Comparison of ENCODE assay signal across 19 cellular contexts in the genomic region with DNA sequence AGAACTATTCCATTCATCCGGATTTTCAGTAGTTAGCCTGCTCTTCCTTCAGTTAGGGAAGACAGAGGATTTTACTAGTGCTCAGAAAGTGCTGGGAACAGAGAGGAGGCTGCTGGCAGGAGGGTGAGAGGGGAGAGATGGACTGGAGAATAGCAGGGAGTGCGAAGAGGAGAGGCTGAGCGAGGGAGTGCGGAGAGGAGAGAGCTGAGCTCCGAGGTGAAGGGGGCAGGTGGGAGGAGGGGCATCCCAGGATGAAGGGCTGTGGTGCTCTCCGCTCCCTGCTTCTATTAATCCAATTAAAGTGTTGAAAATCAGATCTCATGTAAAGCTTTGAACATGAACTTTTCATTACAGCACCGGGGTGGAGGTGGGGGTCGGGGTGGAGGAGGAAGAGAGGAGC. TPM values are rescaled to one million over a fixed set of nuclear protein-coding genes. Genes with fewer than 3 reads are reported as not detected.
DNase-seq lines count a peak whose midpoint lies in the region; ATAC-seq and TF ChIP-seq lines count a peak whose summit lies in the region.
"Had no signal": no experiment of that assay in that cellular context is flagged by ENCODE, and none has a peak within 500 bp of the region (broad histone marks: within the 10 kb centered on the region; RNA-seq: fewer than 3 reads in every experiment).

No MANE protein-coding gene starts in this region.

- H3K4me3 Mint-ChIP-seq in GM23338 (peak overlapping the region; percentile 19; the same call in 1 of the 3 replicates), type B pancreatic cell (peak overlapping the region; percentile 12)
- no peak overlapping the region for H3K4me3 Mint-ChIP-seq in naive thymus-derived CD8-positive, alpha-beta T cell
- H3K4me3 Mint-ChIP-seq: B cell; CD8-positive, alpha-beta T cell; HFFc6; IgD-negative memory B cell had no signal

- H3K27ac Mint-ChIP-seq in GM23338 (no peak overlapping the region), type B pancreatic cell (no peak overlapping the region)
- H3K27ac Mint-ChIP-seq in naive thymus-derived CD8-positive, alpha-beta T cell: no peak overlapping the region
- H3K27ac Mint-ChIP-seq: B cell; CD8-positive, alpha-beta T cell; HFFc6; IgD-negative memory B cell had no signal

- peaks cover 5% of the 10 kb centered on the region for H3K27me3 Mint-ChIP-seq in GM23338 (ENCODE audit: insufficient read depth, low read depth, poor library complexity)
- no peaks in the 10 kb centered on the region for H3K27me3 Mint-ChIP-seq in type B pancreatic cell
- H3K27me3 Mint-ChIP-seq in naive thymus-derived CD8-positive, alpha-beta T cell: peaks cover 1 to 12% (median 8%) of the 10 kb centered on the region in 5 donors

- peak overlapping the region; percentile 92 for H2AFZ ChIP-seq in GM23338
- H2AFZ ChIP-seq: GM23248 had no signal

- POLR2A ChIA-PET in naive thymus-derived CD8-positive, alpha-beta T cell (lab: Charles Lee): no interaction called here

- no peaks in the 10 kb centered on the region for H4K20me1 ChIP-seq in GM23338 (replicated peaks; ENCODE audit: insufficient read depth)
- H4K20me1 ChIP-seq: BLaER1 treated with 17β-estradiol and CSF1 and Interleukin-3, amounts not matched to agents 10 nM and 100 nM had no signal

- H3K36me3 ChIP-seq in GM23338 (ENCODE audit: insufficient read depth) (no peaks in the 10 kb centered on the region), iPS-15b (ENCODE audit: control insufficient read depth, insufficient read depth, low read length) (no peaks in the 10 kb centered on the region)
- H3K36me3 ChIP-seq: BLaER1 treated with 17β-estradiol and CSF1 and Interleukin-3, amounts not matched to agents 10 nM and 100 nM had no signal

- H3K27me3 ChIP-seq in GM23338 (ENCODE audit: insufficient read depth) (no peaks in the 10 kb centered on the region), iPS-15b (ENCODE audit: control insufficient read depth, insufficient read depth, low read length) (peaks cover 11% of the 10 kb centered on the region)
- H3K27me3 ChIP-seq: BLaER1 treated with 17β-estradiol and CSF1 and Interleukin-3, amounts not matched to agents 10 nM and 100 nM had no signal

- H3K36me3 Mint-ChIP-seq in GM23338 (ENCODE audit: low read depth): no peaks in the 10 kb centered on the region
- no peaks in the 10 kb centered on the region for H3K36me3 Mint-ChIP-seq in type B pancreatic cell
- H3K36me3 Mint-ChIP-seq in naive thymus-derived CD8-positive, alpha-beta T cell: no peaks in the 10 kb centered on the region
- H3K36me3 Mint-ChIP-seq: CD8-positive, alpha-beta T cell; IgD-negative memory B cell had no signal

- no peaks in the 10 kb centered on the region for H3K79me2 ChIP-seq in GM23338 (replicated peaks; ENCODE audit: insufficient read depth)

- H3F3A ChIP-seq in GM23338 (replicated peaks; ENCODE audit: low read depth): no peaks in the 10 kb centered on the region

- H3K9me3 Mint-ChIP-seq in GM23338 (peaks cover 3% of the 10 kb centered on the region; the same call in 2 of the 3 replicates), type B pancreatic cell (no peaks in the 10 kb centered on the region)
- H3K9me3 Mint-ChIP-seq in naive thymus-derived CD8-positive, alpha-beta T cell: peaks cover 0 to 6% (median 0%) of the 10 kb centered on the region in 9 donors
- H3K9me3 Mint-ChIP-seq: CD8-positive, alpha-beta T cell; HFFc6; IgD-negative memory B cell had no signal

- ATAC-seq in GM23338: peak; percentile 64
- ATAC-seq in GM21825 (IDR thresholded peaks at IDR 0.05; ENCODE audit: unreplicated experiment): no peak
- no peak for ATAC-seq in naive thymus-derived CD8-positive, alpha-beta T cell
- ATAC-seq: CD8-positive, alpha-beta T cell; HCT116 had no signal

- H3K9me2 ChIP-seq in GM23338 (ENCODE audit: insufficient read depth): no peaks in the 10 kb centered on the region

- H3K9me3 ChIP-seq in iPS-15b (ENCODE audit: control insufficient read depth, insufficient read depth, low read length): no peaks in the 10 kb centered on the region

- H3K4me3 ChIP-seq in GM23338: no peak overlapping the region
- peak overlapping the region; percentile 13 for H3K4me3 ChIP-seq in iPS-15b (ENCODE audit: low read depth, low read length)
- H3K4me3 ChIP-seq: BLaER1 treated with 17β-estradiol and CSF1 and Interleukin-3, amounts not matched to agents 10 nM and 100 nM; GM23248 had no signal

- H3K9ac ChIP-seq in iPS-15b (ENCODE audit: low read depth, low read length): no peak overlapping the region
- H3K9ac ChIP-seq: BLaER1 treated with 17β-estradiol and CSF1 and Interleukin-3, amounts not matched to agents 10 nM and 100 nM; GM23248 had no signal

- H3K27ac ChIP-seq in GM23338 (ENCODE audit: low read depth): no peak overlapping the region
- H3K27ac ChIP-seq: BLaER1 treated with 17β-estradiol and CSF1 and Interleukin-3, amounts not matched to agents 10 nM and 100 nM; GM23248 had no signal

- 0 out of 2 replicates have a peak overlapping the region, but pooled peaks have one; percentile 48 for H3K4me2 ChIP-seq in GM23338
- H3K4me2 ChIP-seq: BLaER1 treated with 17β-estradiol and CSF1 and Interleukin-3, amounts not matched to agents 10 nM and 100 nM had no signal

- peaks cover 26% of the 10 kb centered on the region for H3K4me1 Mint-ChIP-seq in GM23338
- H3K4me1 Mint-ChIP-seq in type B pancreatic cell (ENCODE audit: unreplicated experiment): peaks cover 8% of the 10 kb centered on the region
- H3K4me1 Mint-ChIP-seq in naive thymus-derived CD8-positive, alpha-beta T cell: no peaks in the 10 kb centered on the region
- H3K4me1 Mint-ChIP-seq: B cell, IgD-negative memory B cell had no signal

- TF ChIP-seq CTCF in GM23338 (conservative IDR thresholded peaks at IDR 0.05; ENCODE audit: low read depth in 2 of 2) (no peak), type B pancreatic cell (conservative IDR thresholded peaks at IDR 0.05) (no peak)

- H3K4me1 ChIP-seq in GM23338 (ENCODE audit: insufficient read depth) (peaks cover 18% of the 10 kb centered on the region), iPS-15b (ENCODE audit: control insufficient read depth, insufficient read depth, low read length) (peaks cover 11% of the 10 kb centered on the region)

- DNase-seq in GM23338 (ENCODE audit: low spot score) (no peak), NCI-H82 treated with DMSO at 0.1 percent for 48 hours (lab: John Stamatoyannopoulos, UW; ENCODE audit: unreplicated experiment) (peak; percentile 43), type B pancreatic cell (ENCODE audit: extremely low spot score, unreplicated experiment) (no peak), KG1 (lab: John Stamatoyannopoulos, UW) (no peak)
- DNase-seq in naive thymus-derived CD8-positive, alpha-beta T cell: no peak
- DNase-seq: 8988T; Calu3; CD8-positive, alpha-beta T cell; DMS79 treated with DMSO at 0.1 percent for 48 hours; GF-D8; GM23248; HFFc6 had no signal

TF ChIP-seq in GM23338, 12 proteins besides CTCF, POLR2A, EP300 and RAD21 (continues in another document):
- TF ChIP-seq JUNB (IDR thresholded peaks at IDR 0.05; ENCODE audit: unreplicated experiment) (no peak), POLR2AphosphoS5 (IDR thresholded peaks at IDR 0.05; ENCODE audit: low read depth) (no peak)
- TF ChIP-seq, protein P1, sequence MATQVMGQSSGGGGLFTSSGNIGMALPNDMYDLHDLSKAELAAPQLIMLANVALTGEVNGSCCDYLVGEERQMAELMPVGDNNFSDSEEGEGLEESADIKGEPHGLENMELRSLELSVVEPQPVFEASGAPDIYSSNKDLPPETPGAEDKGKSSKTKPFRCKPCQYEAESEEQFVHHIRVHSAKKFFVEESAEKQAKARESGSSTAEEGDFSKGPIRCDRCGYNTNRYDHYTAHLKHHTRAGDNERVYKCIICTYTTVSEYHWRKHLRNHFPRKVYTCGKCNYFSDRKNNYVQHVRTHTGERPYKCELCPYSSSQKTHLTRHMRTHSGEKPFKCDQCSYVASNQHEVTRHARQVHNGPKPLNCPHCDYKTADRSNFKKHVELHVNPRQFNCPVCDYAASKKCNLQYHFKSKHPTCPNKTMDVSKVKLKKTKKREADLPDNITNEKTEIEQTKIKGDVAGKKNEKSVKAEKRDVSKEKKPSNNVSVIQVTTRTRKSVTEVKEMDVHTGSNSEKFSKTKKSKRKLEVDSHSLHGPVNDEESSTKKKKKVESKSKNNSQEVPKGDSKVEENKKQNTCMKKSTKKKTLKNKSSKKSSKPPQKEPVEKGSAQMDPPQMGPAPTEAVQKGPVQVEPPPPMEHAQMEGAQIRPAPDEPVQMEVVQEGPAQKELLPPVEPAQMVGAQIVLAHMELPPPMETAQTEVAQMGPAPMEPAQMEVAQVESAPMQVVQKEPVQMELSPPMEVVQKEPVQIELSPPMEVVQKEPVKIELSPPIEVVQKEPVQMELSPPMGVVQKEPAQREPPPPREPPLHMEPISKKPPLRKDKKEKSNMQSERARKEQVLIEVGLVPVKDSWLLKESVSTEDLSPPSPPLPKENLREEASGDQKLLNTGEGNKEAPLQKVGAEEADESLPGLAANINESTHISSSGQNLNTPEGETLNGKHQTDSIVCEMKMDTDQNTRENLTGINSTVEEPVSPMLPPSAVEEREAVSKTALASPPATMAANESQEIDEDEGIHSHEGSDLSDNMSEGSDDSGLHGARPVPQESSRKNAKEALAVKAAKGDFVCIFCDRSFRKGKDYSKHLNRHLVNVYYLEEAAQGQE (IDR thresholded peaks at IDR 0.05; ENCODE audit: unreplicated experiment): no peak

RNA-seq across cellular contexts. Expression of a gene that starts 20.4 kb away (rescaled TPM):
- total RNA-seq in GM23338 (2014; rRNA removed; shearing (Covaris generic)): 1.0 and 1.6 TPM in 2 replicates
- polyA plus RNA-seq in GM23338 (2016; fragmentation: Nextera tagmentation; extraction: Ambion mirVana): 0.38 and 0.79 TPM in 2 replicates
- 7.2 and 20.7 TPM in 2 replicates for total RNA-seq in type B pancreatic cell (ENCODE audit: low replicate concordance)
- total RNA-seq in naive thymus-derived CD8-positive, alpha-beta T cell: not detected
- not detected for polyA plus RNA-seq in naive thymus-derived CD8-positive, alpha-beta T cell
- total RNA-seq: A673; CD8-positive, alpha-beta T cell; HFFc6 had no signal
- polyA plus RNA-seq: IgD-negative memory B cell had no signal

Comparison
In these comparisons a context has a peak if more than half of its experiments do, and no peak if none do; other contexts are left out.
1. H3K4me3 Mint-ChIP-seq: peak in GM23338 (single experiment) and type B pancreatic cell (single experiment); none in naive thymus-derived CD8-positive, alpha-beta T cell (0 of 10).